In genomic region chr12:49970658-49971057, GRCh38 we compare ENCODE assay signal across 24 cellular contexts. TPM values are rescaled to one million over a fixed set of nuclear protein-coding genes. Genes with fewer than 3 reads are reported as not detected.
DNase-seq lines count a peak whose midpoint lies in the region; ATAC-seq, FAIRE-seq and TF ChIP-seq lines count a peak whose summit lies in the region.
"Had no signal": no experiment of that assay in that cellular context is flagged by ENCODE, and none has a peak within 500 bp of the region (broad histone marks: within the 10 kb centered on the region; RNA-seq: fewer than 3 reads in every experiment).

No MANE protein-coding gene starts in this region.

- intact Hi-C loops in K562 (cut with micrococcal nuclease) = no loop called here

- TF ChIP-seq CTCF in HEK293 (tag by site-specific recombination; IDR thresholded peaks at IDR 0.05) (no peak), K562 (IDR thresholded peaks at IDR 0.05 in 2 of 3, conservative IDR thresholded peaks at IDR 0.05 in 1 of 3; ENCODE audit: insufficient read depth in 2 of 3, low read depth in 1 of 3, low read length in 3 of 3) (0 out of 6 replicates have a peak, but pooled peaks of 1 of the 3 experiments have one; percentile 12), keratinocyte (optimal IDR thresholded peaks at IDR 0.05 in 1 of 3, IDR thresholded peaks at IDR 0.05 in 1 of 3, conservative IDR thresholded peaks at IDR 0.05 in 1 of 3; ENCODE audit: extremely low read depth in 1 of 3, insufficient read depth in 2 of 3, low read length in 3 of 3) (no peak), foreskin keratinocyte (conservative IDR thresholded peaks at IDR 0.05) (no peak)

- H3K9ac ChIP-seq in K562 (ENCODE audit: insufficient read depth in 1 of 2, low read depth in 2 of 2, low read length in 2 of 2) = no peak overlapping the region
- no peak overlapping the region for H3K9ac ChIP-seq in keratinocyte (ENCODE audit: control insufficient read depth, extremely low read depth, insufficient read depth, low read length)

- DNase-seq in AG08396 (ENCODE audit: low spot score) (peak; percentile 2), K562 (ENCODE audit: extremely low read depth in 1 of 4, low spot score in 3 of 4) (no peak), keratinocyte (ENCODE audit: low read depth, low spot score) (no peak), NCI-H1436 (lab: John Stamatoyannopoulos, UW) (no peak), foreskin keratinocyte (no peak)
- no peak for DNase-seq in activated CD4-positive, alpha-beta T cell treated with anti-CD3 and anti-CD28 coated beads, Interleukin-2, amount 50 U/mL, for 4 hours
- DNase-seq: BE2C; CD4-positive, CD25-positive, alpha-beta regulatory T cell; CD8-positive, alpha-beta memory T cell; COR-L47; HCEC 1CT; HFFc6; IMR-90; KBM-7 had no signal

- peaks cover 18% of the 10 kb centered on the region for H4K20me1 ChIP-seq in K562 (replicated peaks; ENCODE audit: control insufficient read depth, insufficient read depth, low read length)
- H4K20me1 ChIP-seq in keratinocyte (ENCODE audit: control insufficient read depth, extremely low read depth, insufficient read depth, low read length) = no peaks in the 10 kb centered on the region

- CTCF ChIA-PET in HEK293 (lab: Yijun Ruan, JAX) (interaction anchor here (0.8 to 6.7 kb wide), 3 partner anchors 11 to 100 kb away, joined by 5 to 88 read pairs (median 55); no protein-coding TSS in a partner anchor), K562 (lab: Yijun Ruan, JAX; ENCODE audit: low intra/inter-chr PET ratio) (interaction anchor here (5.4 kb wide), 1 partner anchor 99 kb away, joined by 43 read pairs; no protein-coding TSS in a partner anchor)

- H3K4me1 ChIP-seq in HEK293 (ENCODE audit: control insufficient read depth, insufficient read depth, low read length) (no peaks in the 10 kb centered on the region), K562 (replicated peaks in 1 of 2; ENCODE audit: control insufficient read depth in 2 of 2, insufficient read depth in 2 of 2, low read length in 2 of 2) (peaks cover 12 to 51% of the 10 kb centered on the region in 2 experiments; a peak in 4 of 5 replicates), keratinocyte (ENCODE audit: control insufficient read depth, extremely low read depth, insufficient read depth, low read length) (peaks cover 22% of the 10 kb centered on the region), foreskin keratinocyte (peaks cover 11% of the 10 kb centered on the region)

- BruUV-seq in K562 (replicated peaks; lab: Mats Ljungman, UMichigan) = no TSS peak

- H3K9me1 ChIP-seq in K562 (ENCODE audit: control insufficient read depth, insufficient read depth, low read length) (no peaks in the 10 kb centered on the region), keratinocyte (ENCODE audit: control insufficient read depth, extremely low read depth, insufficient read depth, low read length) (no peaks in the 10 kb centered on the region)

- in situ Hi-C loops in K562 (cut with MboI) = loop anchor here (5.0 kb wide), 1 partner anchor 97 kb away; no protein-coding TSS in a partner anchor

- H3K79me2 ChIP-seq in K562 (ENCODE audit: control insufficient read depth, insufficient read depth, low read length) = no peaks in the 10 kb centered on the region
- no peaks in the 10 kb centered on the region for H3K79me2 ChIP-seq in keratinocyte (ENCODE audit: control insufficient read depth, insufficient read depth, low read length)

- H3K4me3 ChIP-seq in HEK293 (ENCODE audit: low read depth, low read length) (no peak overlapping the region), K562 (no peak overlapping the region), keratinocyte (ENCODE audit: control insufficient read depth in 2 of 3, extremely low read depth in 1 of 3, insufficient read depth in 2 of 3, low read depth in 1 of 3, low read length in 3 of 3) (no peak overlapping the region)

- 1% methylated on average over 9 of the region's 10 CpGs for WGBS in K562 (ENCODE audit: insufficient coverage, low coverage, missing lambda C conversion rate)

- FAIRE-seq in K562 (lab: Jason Lieb, UNC) (no peak), keratinocyte (lab: Jason Lieb, UNC) (no peak)
- FAIRE-seq: D721Med, G401.6, GM12891, GM19239 had no signal

- H3K9me3 ChIP-seq in HEK293 (ENCODE audit: control insufficient read depth, insufficient read depth, low read depth, low read length) = no peaks in the 10 kb centered on the region
- H3K9me3 ChIP-seq in K562 (replicated peaks; ENCODE audit: control insufficient read depth, insufficient read depth, low read depth, low read length) = no peaks in the 10 kb centered on the region
- H3K9me3 ChIP-seq in keratinocyte (ENCODE audit: control insufficient read depth, low read depth, low read length) = no peaks in the 10 kb centered on the region
- H3K9me3 ChIP-seq: BE2C had no signal

- no peak overlapping the region for H3K27ac ChIP-seq in HEK293 (ENCODE audit: extremely low read depth, low read depth, low read length)
- H3K27ac ChIP-seq in K562 (ENCODE audit: extremely low read depth, low read depth, low read length) = no peak overlapping the region
- no peak overlapping the region for H3K27ac ChIP-seq in keratinocyte (ENCODE audit: control insufficient read depth, insufficient read depth, low read length)
- no peak overlapping the region for H3K27ac ChIP-seq in foreskin keratinocyte
- H3K27ac ChIP-seq: HL-60 had no signal

- H2AFZ ChIP-seq in K562 (ENCODE audit: low read depth, low read length) (no peak overlapping the region), keratinocyte (ENCODE audit: control insufficient read depth, low read length) (peak overlapping the region; percentile 28)

- ATAC-seq in K562 (no peak), HG03095 (IDR thresholded peaks at IDR 0.05; ENCODE audit: unreplicated experiment) (no peak), foreskin keratinocyte (no peak)

- peaks cover 28 to 69% of the 10 kb centered on the region in 2 experiments; a peak in 4 of 5 replicates for H3K27me3 ChIP-seq in K562 (ENCODE audit: control insufficient read depth in 2 of 2, insufficient read depth in 2 of 2, low read length in 2 of 2)
- H3K27me3 ChIP-seq in keratinocyte (ENCODE audit: control insufficient read depth, extremely low read depth, insufficient read depth, low read length) = peaks cover 8% of the 10 kb centered on the region
- H3K27me3 ChIP-seq in foreskin keratinocyte = peaks cover 6% of the 10 kb centered on the region
- H3K27me3 ChIP-seq: BE2C had no signal

- TF ChIP-seq RAD21 in K562 (CRISPR knock-in tag; conservative IDR thresholded peaks at IDR 0.05 in 1 of 2, IDR thresholded peaks at IDR 0.05 in 1 of 2) = no peak

- POLR2A ChIA-PET in HEK293 (lab: Yijun Ruan, JAX) (no interaction called here), K562 (lab: Yijun Ruan, JAX) (no interaction called here)

- TF ChIP-seq EP300 in K562 (IDR thresholded peaks at IDR 0.05; ENCODE audit: low read length) = no peak

- dilution Hi-C loops in keratinocyte (cut with MboI; ENCODE audit: extremely low pct_ligation_motif_present, low sequenced_read_pairs) = no loop called here

- no peak for TF ChIP-seq POLR2A in K562 (conservative IDR thresholded peaks at IDR 0.05)

- H3K4me2 ChIP-seq in K562 (ENCODE audit: insufficient read depth, low read length) (no peak overlapping the region), keratinocyte (ENCODE audit: control insufficient read depth, extremely low read depth, insufficient read depth, low read depth, low read length) (peak overlapping the region; percentile 42)

- no peaks in the 10 kb centered on the region for H3K36me3 ChIP-seq in HEK293 (ENCODE audit: control insufficient read depth in 2 of 2, insufficient read depth in 1 of 2, low read length in 2 of 2)
- no peaks in the 10 kb centered on the region for H3K36me3 ChIP-seq in K562 (ENCODE audit: control insufficient read depth, insufficient read depth, low read length)
- H3K36me3 ChIP-seq in keratinocyte (ENCODE audit: control insufficient read depth in 2 of 2, extremely low read depth in 1 of 2, insufficient read depth in 2 of 2, low read length in 2 of 2) = no peaks in the 10 kb centered on the region
- H3K36me3 ChIP-seq: BE2C had no signal

RNA-seq across cellular contexts. Expression of gene AQP6, which starts 2.1 kb away (rescaled TPM):
- total RNA-seq in K562 (2011; cell fraction: chromatin; rRNA removed; ENCODE audit: low replicate concordance) = 0.09 and 0.14 TPM in 2 replicates
- not detected in 2 replicates for total RNA-seq in K562 (2011; cell fraction: nucleolus; rRNA removed)
- total RNA-seq in K562 (2011; cell fraction: nucleoplasm; rRNA removed) = not detected in 2 replicates
- total RNA-seq in K562 (2014; rRNA removed) = 0.05 TPM in 1 of 2 replicates, not detected in the other
- not detected in 2 replicates for total RNA-seq in K562 (2014; rRNA removed; fragmentation: Illumina TruSeq; extraction: Trizol)
- not detected in 2 replicates for total RNA-seq in K562 (2015; rRNA removed; fragmentation: Illumina TruSeq; extraction: Trizol)
- total RNA-seq in K562 (2021) = not detected in 2 replicates
- polyA plus RNA-seq in K562 (2011; rRNA removed) = not detected in 2 replicates
- polyA plus RNA-seq in K562 (2011; cell fraction: cytosol; rRNA removed) = 0.01 TPM in 1 of 2 replicates, not detected in the other
- 0.17 TPM in 1 of 2 replicates, not detected in the other for polyA plus RNA-seq in K562 (2011; cell fraction: nucleus; rRNA removed)
- 0.04 TPM in 1 of 2 replicates, not detected in the other for polyA plus RNA-seq in K562 (2012)
- polyA plus RNA-seq in K562 (2014; fragmentation: Illumina TruSeq; extraction: Trizol) = not detected in 2 replicates
- polyA plus RNA-seq in K562 (2014; fragmentation: Nextera tagmentation; extraction: Ambion mirVana) = not detected
- 0.12 TPM in 1 of 2 replicates, not detected in the other for polyA plus RNA-seq in K562 (2014; rRNA removed)
- polyA minus RNA-seq in K562 (2011; rRNA and poly(A)+ RNA removed) = not detected in 2 replicates
- polyA minus RNA-seq in K562 (2011; cell fraction: cytosol; rRNA and poly(A)+ RNA removed) = not detected in 2 replicates
- polyA minus RNA-seq in K562 (2011; cell fraction: nucleus; rRNA and poly(A)+ RNA removed) = not detected in 2 replicates
- polyA plus RNA-seq in keratinocyte = 0.28 to 0.57 TPM (median 0.45 TPM) in 3 replicates
- polyA plus RNA-seq in keratinocyte (2011; ENCODE audit: low read depth) = not detected
- polyA plus RNA-seq in keratinocyte (2011; cell fraction: cytosol; rRNA removed) = 0.10 and 0.13 TPM in 2 replicates
- 0.84 and 1.1 TPM in 2 replicates for polyA plus RNA-seq in keratinocyte (2011; cell fraction: nucleus; rRNA removed)
- 0.07 and 0.09 TPM in 2 replicates for polyA plus RNA-seq in keratinocyte (2012; ENCODE audit: low replicate concordance)
- 0.26 to 0.89 TPM (median 0.39 TPM) in 3 replicates for polyA minus RNA-seq in keratinocyte
- not detected for polyA minus RNA-seq in keratinocyte (2011; cell fraction: cytosol; rRNA and poly(A)+ RNA removed)
- polyA minus RNA-seq in keratinocyte (2011; cell fraction: nucleus; rRNA and poly(A)+ RNA removed) = 0.11 and 1.2 TPM in 2 replicates
- total RNA-seq in foreskin keratinocyte = 0.03 and 0.11 TPM in 2 replicates
- polyA plus RNA-seq in foreskin keratinocyte = 0.11 and 0.16 TPM in 2 replicates
- total RNA-seq: A172; CD4-positive, CD25-positive, alpha-beta regulatory T cell; CD8-positive, alpha-beta memory T cell; HFFc6; HT1080; IMR-90 had no signal
- polyA plus RNA-seq: CD4-positive, CD25-positive, alpha-beta regulatory T cell; CD8-positive, alpha-beta memory T cell; IMR-90 had no signal

RNA-seq across cellular contexts. Expression of gene AQP5, which starts 9.0 kb away (rescaled TPM):
- total RNA-seq in K562 (2011; cell fraction: chromatin; rRNA removed; ENCODE audit: low replicate concordance) = not detected in 2 replicates
- total RNA-seq in K562 (2011; cell fraction: nucleolus; rRNA removed) = not detected in 2 replicates
- not detected in 2 replicates for total RNA-seq in K562 (2011; cell fraction: nucleoplasm; rRNA removed)
- total RNA-seq in K562 (2014; rRNA removed) (not detected in 2 replicates), K562 (2014; rRNA removed; fragmentation: Illumina TruSeq; extraction: Trizol) (not detected in 2 replicates), K562 (2015; rRNA removed; fragmentation: Illumina TruSeq; extraction: Trizol) (not detected in 2 replicates), K562 (2021) (not detected in 2 replicates), foreskin keratinocyte (not detected in 2 replicates)
- polyA plus RNA-seq in K562 (2011; rRNA removed) (not detected in 2 replicates), K562 (2014; fragmentation: Illumina TruSeq; extraction: Trizol) (not detected in 2 replicates), K562 (2014; fragmentation: Nextera tagmentation; extraction: Ambion mirVana) (not detected), K562 (2014; rRNA removed) (not detected in 2 replicates), keratinocyte (not detected in 3 replicates), foreskin keratinocyte (not detected in 2 replicates)
- not detected in 2 replicates for polyA plus RNA-seq in K562 (2011; cell fraction: cytosol; rRNA removed)
- not detected in 2 replicates for polyA plus RNA-seq in K562 (2011; cell fraction: nucleus; rRNA removed)
- not detected in 2 replicates for polyA plus RNA-seq in K562 (2012)
- polyA minus RNA-seq in K562 (2011; rRNA and poly(A)+ RNA removed) = not detected in 2 replicates
- polyA minus RNA-seq in K562 (2011; cell fraction: cytosol; rRNA and poly(A)+ RNA removed) = not detected in 2 replicates
- not detected in 2 replicates for polyA minus RNA-seq in K562 (2011; cell fraction: nucleus; rRNA and poly(A)+ RNA removed)
- 0.49 TPM for polyA plus RNA-seq in keratinocyte (2011; ENCODE audit: low read depth)
- polyA plus RNA-seq in keratinocyte (2011; cell fraction: cytosol; rRNA removed) = not detected in 2 replicates
- polyA plus RNA-seq in keratinocyte (2011; cell fraction: nucleus; rRNA removed) = not detected in 2 replicates
- polyA plus RNA-seq in keratinocyte (2012; ENCODE audit: low replicate concordance) = 0.55 TPM in 1 of 2 replicates, not detected in the other
- polyA minus RNA-seq in keratinocyte = not detected in 3 replicates
- not detected for polyA minus RNA-seq in keratinocyte (2011; cell fraction: cytosol; rRNA and poly(A)+ RNA removed)
- polyA minus RNA-seq in keratinocyte (2011; cell fraction: nucleus; rRNA and poly(A)+ RNA removed) = not detected in 2 replicates
- total RNA-seq: CD4-positive, CD25-positive, alpha-beta regulatory T cell; CD8-positive, alpha-beta memory T cell; H4; HFFc6; HT1080; IMR-90 had no signal
- polyA plus RNA-seq: CD4-positive, CD25-positive, alpha-beta regulatory T cell; CD8-positive, alpha-beta memory T cell; IMR-90 had no signal

RNA-seq across cellular contexts. Expression of gene AQP2, which starts 20.1 kb away (rescaled TPM):
- total RNA-seq in K562 (2011; cell fraction: chromatin; rRNA removed; ENCODE audit: low replicate concordance) = not detected in 2 replicates
- total RNA-seq in K562 (2011; cell fraction: nucleolus; rRNA removed) = not detected in 2 replicates
- not detected in 2 replicates for total RNA-seq in K562 (2011; cell fraction: nucleoplasm; rRNA removed)
- total RNA-seq in K562 (2014; rRNA removed) (not detected in 2 replicates), K562 (2014; rRNA removed; fragmentation: Illumina TruSeq; extraction: Trizol) (not detected in 2 replicates), K562 (2015; rRNA removed; fragmentation: Illumina TruSeq; extraction: Trizol) (not detected in 2 replicates), K562 (2021) (not detected in 2 replicates), foreskin keratinocyte (not detected in 2 replicates)
- polyA plus RNA-seq in K562 (2011; rRNA removed) (not detected in 2 replicates), K562 (2014; fragmentation: Illumina TruSeq; extraction: Trizol) (not detected in 2 replicates), K562 (2014; fragmentation: Nextera tagmentation; extraction: Ambion mirVana) (not detected), K562 (2014; rRNA removed) (not detected in 2 replicates), keratinocyte (not detected in 3 replicates), foreskin keratinocyte (not detected in 2 replicates)
- not detected in 2 replicates for polyA plus RNA-seq in K562 (2011; cell fraction: cytosol; rRNA removed)
- polyA plus RNA-seq in K562 (2011; cell fraction: nucleus; rRNA removed) = not detected in 2 replicates
- polyA plus RNA-seq in K562 (2012) = not detected in 2 replicates
- not detected in 2 replicates for polyA minus RNA-seq in K562 (2011; rRNA and poly(A)+ RNA removed)
- polyA minus RNA-seq in K562 (2011; cell fraction: cytosol; rRNA and poly(A)+ RNA removed) = not detected in 2 replicates
- polyA minus RNA-seq in K562 (2011; cell fraction: nucleus; rRNA and poly(A)+ RNA removed) = not detected in 2 replicates
- polyA plus RNA-seq in keratinocyte (2011; ENCODE audit: low read depth) = not detected
- polyA plus RNA-seq in keratinocyte (2011; cell fraction: cytosol; rRNA removed) = not detected in 2 replicates
- polyA plus RNA-seq in keratinocyte (2011; cell fraction: nucleus; rRNA removed) = not detected in 2 replicates
- polyA plus RNA-seq in keratinocyte (2012; ENCODE audit: low replicate concordance) = not detected in 2 replicates
- polyA minus RNA-seq in keratinocyte = not detected in 3 replicates
- polyA minus RNA-seq in keratinocyte (2011; cell fraction: cytosol; rRNA and poly(A)+ RNA removed) = not detected
- not detected in 2 replicates for polyA minus RNA-seq in keratinocyte (2011; cell fraction: nucleus; rRNA and poly(A)+ RNA removed)
- total RNA-seq: A172; CD4-positive, CD25-positive, alpha-beta regulatory T cell; CD8-positive, alpha-beta memory T cell; H4; HFFc6; HT1080; IMR-90 had no signal
- polyA plus RNA-seq: CD4-positive, CD25-positive, alpha-beta regulatory T cell; CD8-positive, alpha-beta memory T cell; IMR-90 had no signal

RNA-seq across cellular contexts. Expression of gene RACGAP1, which starts 54.6 kb away (rescaled TPM):
- 76.8 and 166 TPM in 2 replicates for total RNA-seq in K562 (2011; cell fraction: chromatin; rRNA removed; ENCODE audit: low replicate concordance)
- 53.0 and 66.8 TPM in 2 replicates for total RNA-seq in K562 (2011; cell fraction: nucleolus; rRNA removed)
- total RNA-seq in K562 (2011; cell fraction: nucleoplasm; rRNA removed) = 66.9 and 71.0 TPM in 2 replicates
- total RNA-seq in K562 (2014; rRNA removed) (56.7 and 57.3 TPM in 2 replicates), K562 (2014; rRNA removed; fragmentation: Illumina TruSeq; extraction: Trizol) (85.1 and 93.6 TPM in 2 replicates), K562 (2015; rRNA removed; fragmentation: Illumina TruSeq; extraction: Trizol) (66.2 and 69.9 TPM in 2 replicates), K562 (2021) (86.2 and 88.6 TPM in 2 replicates), foreskin keratinocyte (80.6 and 101 TPM in 2 replicates)
- polyA plus RNA-seq in K562 (2011; rRNA removed) (78.6 and 92.9 TPM in 2 replicates), K562 (2014; fragmentation: Illumina TruSeq; extraction: Trizol) (79.7 and 80.0 TPM in 2 replicates), K562 (2014; fragmentation: Nextera tagmentation; extraction: Ambion mirVana) (10 to 100 TPM; 56.4 to 71.8 TPM), K562 (2014; rRNA removed) (60.4 and 65.3 TPM in 2 replicates), keratinocyte (27.7 to 57.1 TPM (median 45.2 TPM) in 3 replicates), foreskin keratinocyte (34.3 and 48.4 TPM in 2 replicates)
- 36.1 and 60.3 TPM in 2 replicates for polyA plus RNA-seq in K562 (2011; cell fraction: cytosol; rRNA removed)
- polyA plus RNA-seq in K562 (2011; cell fraction: nucleus; rRNA removed) = 75.1 and 97.6 TPM in 2 replicates
- 51.9 and 71.6 TPM in 2 replicates for polyA plus RNA-seq in K562 (2012)
- polyA minus RNA-seq in K562 (2011; rRNA and poly(A)+ RNA removed) = 172 and 188 TPM in 2 replicates
- polyA minus RNA-seq in K562 (2011; cell fraction: cytosol; rRNA and poly(A)+ RNA removed) = 49.3 and 53.4 TPM in 2 replicates
- 31.1 and 63.0 TPM in 2 replicates for polyA minus RNA-seq in K562 (2011; cell fraction: nucleus; rRNA and poly(A)+ RNA removed)
- 23.0 TPM for polyA plus RNA-seq in keratinocyte (2011; ENCODE audit: low read depth)
- 28.6 and 33.2 TPM in 2 replicates for polyA plus RNA-seq in keratinocyte (2011; cell fraction: cytosol; rRNA removed)
- 36.0 and 38.0 TPM in 2 replicates for polyA plus RNA-seq in keratinocyte (2011; cell fraction: nucleus; rRNA removed)
- polyA plus RNA-seq in keratinocyte (2012; ENCODE audit: low replicate concordance) = 11.4 and 46.5 TPM in 2 replicates
- 32.5 to 86.8 TPM (median 60.9 TPM) in 3 replicates for polyA minus RNA-seq in keratinocyte
- polyA minus RNA-seq in keratinocyte (2011; cell fraction: cytosol; rRNA and poly(A)+ RNA removed) = 34.7 TPM
- 19.9 and 36.4 TPM in 2 replicates for polyA minus RNA-seq in keratinocyte (2011; cell fraction: nucleus; rRNA and poly(A)+ RNA removed)
